8 cellular contexts compared by ENCODE assay signal in genomic region chr7:6272481-6273323, GRCh38. TPM values are rescaled to one million over a fixed set of nuclear protein-coding genes. Genes with fewer than 3 reads are reported as not detected.
A peak's percentile ranks its signal among the peaks of the same experiment; 100 is the strongest.
DNase-seq lines count a peak whose midpoint lies in the region; ATAC-seq and TF ChIP-seq lines count a peak whose summit lies in the region.

TSS of gene CYTH3 (minus strand) at chr7:6272624. CDS start at chr7:6272507, 117 bp downstream.

- ATAC-seq in GM18868 (IDR thresholded peaks at IDR 0.05; ENCODE audit: unreplicated experiment) (peak; percentile 81), HG03103 (IDR thresholded peaks at IDR 0.05; ENCODE audit: low read depth, unreplicated experiment) (peak; percentile 73), lower lobe of right lung (peak; percentile 96 to 97)

- intact Hi-C loops in activated CD4-positive, alpha-beta memory T cell treated with anti-CD3 and anti-CD28 coated beads for 36 hours (cut with micrococcal nuclease) = loop anchor here (5.0 kb wide), 1 partner anchor 50 kb away; no protein-coding TSS in a partner anchor
- intact Hi-C loops in lower lobe of right lung (cut with DNase I) = no loop called here

- H3K4me3 Mint-ChIP-seq in activated CD4-positive, alpha-beta memory T cell treated with anti-CD3 and anti-CD28 coated beads for 36 hours = peak within 1 kb of the TSS; percentile 80

- H3K9me3 ChIP-seq in lower lobe of right lung = no peaks in the 10 kb centered on the region

- no peaks in the 10 kb centered on the region for H3K36me3 Mint-ChIP-seq in activated CD4-positive, alpha-beta memory T cell treated with anti-CD3 and anti-CD28 coated beads for 36 hours

- peaks cover 26% of the 10 kb centered on the region for H3K27me3 Mint-ChIP-seq in activated CD4-positive, alpha-beta memory T cell treated with anti-CD3 and anti-CD28 coated beads for 36 hours

- no peak for TF ChIP-seq CTCF in AG10803 (conservative IDR thresholded peaks at IDR 0.05; ENCODE audit: low read length)
- TF ChIP-seq CTCF in lower lobe of right lung (IDR thresholded peaks at IDR 0.05) = no peak

- H3K4me1 Mint-ChIP-seq in activated CD4-positive, alpha-beta memory T cell treated with anti-CD3 and anti-CD28 coated beads for 36 hours (ENCODE audit: low read depth) = peaks cover 15% of the 10 kb centered on the region

- H3K4me1 ChIP-seq in lower lobe of right lung = peaks cover 38% of the 10 kb centered on the region

- H3K27ac Mint-ChIP-seq in activated CD4-positive, alpha-beta memory T cell treated with anti-CD3 and anti-CD28 coated beads for 36 hours = no peak within 1 kb of the TSS

- H3K27ac ChIP-seq in lower lobe of right lung = peak within 1 kb of the TSS; percentile 74

- no peaks in the 10 kb centered on the region for H3K27me3 ChIP-seq in lower lobe of right lung (ENCODE audit: low read depth)

- CTCF ChIA-PET in activated CD4-positive, alpha-beta memory T cell treated with anti-CD3 and anti-CD28 coated beads for 36 hours (lab: Charles Lee) = no interaction called here

- H3K9me3 Mint-ChIP-seq in activated CD4-positive, alpha-beta memory T cell treated with anti-CD3 and anti-CD28 coated beads for 36 hours = no peaks in the 10 kb centered on the region

- H3K36me3 ChIP-seq in lower lobe of right lung = no peaks in the 10 kb centered on the region

- H3K4me3 ChIP-seq in AG10803 (ENCODE audit: low read length) = peak within 1 kb of the TSS; percentile 99
- peak within 1 kb of the TSS; percentile 94 for H3K4me3 ChIP-seq in lower lobe of right lung

- POLR2A ChIA-PET in activated CD4-positive, alpha-beta memory T cell treated with anti-CD3 and anti-CD28 coated beads for 36 hours (lab: Charles Lee) = interaction anchor here (1.2 kb wide), 1 partner anchor 51 kb away, joined by 5 read pairs; no protein-coding TSS in a partner anchor

- peak; percentile 71 for DNase-seq in AG10803 (ENCODE audit: low read depth)
- peak; percentile 42 for DNase-seq in NCI-H526 treated with DMSO at 0.1 percent for 48 hours (lab: John Stamatoyannopoulos, UW)
- DNase-seq in activated CD4-positive, alpha-beta memory T cell treated with anti-CD3 and anti-CD28 coated beads for 36 hours = peak; percentile 82
- peak; percentile 90 for DNase-seq in ecto neural progenitor cell (ENCODE audit: low spot score)
- peak; percentile 86 for DNase-seq in lower lobe of right lung
- peak; percentile 52 to 63 for DNase-seq in stimulated activated CD4-positive, alpha-beta T cell treated with anti-CD3 and anti-CD28 coated beads, Interleukin-4, amount 100 ng/mL, for 48 hours (ENCODE audit: low read depth in 2 of 2)

RNA-seq across cellular contexts. Expression of gene CYTH3, which starts in this region (rescaled TPM):
- 1 to 10 TPM; 1.6 to 2.0 TPM for total RNA-seq in activated CD4-positive, alpha-beta memory T cell treated with anti-CD3 and anti-CD28 coated beads for 36 hours
- 26.1 TPM for total RNA-seq in lower lobe of right lung

Comparison
In these comparisons a context has a peak if more than half of its experiments do, and no peak if none do; other contexts are left out.
1. Peak in every context shown above with its lines: DNase-seq, ATAC-seq, H3K4me3 ChIP-seq and H3K27ac ChIP-seq.